Comparison of ENCODE assay signal across 8 cellular contexts in genomic region chr20:14226051-14227049, GRCh38.
A peak's percentile ranks its signal among the peaks of the same experiment; 100 is the strongest.
DNase-seq lines count a peak whose midpoint lies in the region; ATAC-seq, FAIRE-seq and TF ChIP-seq lines count a peak whose summit lies in the region.
"Not testable (repeated sequence)": the region's sequence is repeated elsewhere in the genome, so short reads cannot be mapped to it uniquely, and the experiment has no call there.

No MANE protein-coding gene starts in this region.

- TF ChIP-seq EP300 in gastroesophageal sphincter (IDR thresholded peaks at IDR 0.05): not testable (repeated sequence)

- not testable (repeated sequence) for H3K4me1 Mint-ChIP-seq in astrocyte (ENCODE audit: low read depth, unreplicated experiment)

- TF ChIP-seq CTCF in AG04449 (IDR thresholded peaks at IDR 0.05; ENCODE audit: insufficient read depth, low read length, missing control alignments); astrocyte (IDR thresholded peaks at IDR 0.05; ENCODE audit: insufficient read depth, low read depth, low read length); endothelial cell of umbilical vein (IDR thresholded peaks at IDR 0.05; ENCODE audit: extremely low read depth in 1 of 2, insufficient read depth in 1 of 2, low read depth in 1 of 2, low read length in 2 of 2); gastroesophageal sphincter (IDR thresholded peaks at IDR 0.05); lung (IDR thresholded peaks at IDR 0.05; ENCODE audit: control extremely low read depth, extremely low read depth); retinal pigment epithelial cell (conservative IDR thresholded peaks at IDR 0.05; ENCODE audit: low read depth, low read length); tibial artery (IDR thresholded peaks at IDR 0.05): not testable (repeated sequence)

- POLR2A ChIA-PET in AG04449 (lab: Yijun Ruan, JAX); endothelial cell of umbilical vein (lab: Charles Lee): not testable (repeated sequence)

- H3K4me3 ChIP-seq in AG04449 (ENCODE audit: low read depth, low read length) (peak overlapping the region; percentile 18), endothelial cell of umbilical vein (replicated peaks in 1 of 3; ENCODE audit: insufficient read depth in 1 of 3, low read depth in 1 of 3, low read length in 3 of 3) (peak overlapping the region in 1 of 3 experiments; percentile 5), gastroesophageal sphincter (peak overlapping the region; percentile 44 to 49), lung (peak overlapping the region; percentile 4), retinal pigment epithelial cell (ENCODE audit: low read length) (peak overlapping the region; percentile 27), tibial artery (peak overlapping the region; percentile 46 to 49)
- not testable (repeated sequence) for H3K4me3 ChIP-seq in astrocyte (ENCODE audit: insufficient read depth, low read depth, low read length)

- H3K4me1 ChIP-seq in astrocyte (ENCODE audit: insufficient read depth, low read length); endothelial cell of umbilical vein (ENCODE audit: control insufficient read depth, extremely low read depth, insufficient read depth, low read length); gastroesophageal sphincter; lung (ENCODE audit: control insufficient read depth in 2 of 2, insufficient read depth in 2 of 2, low read length in 2 of 2); tibial artery: not testable (repeated sequence)

- ATAC-seq in gastroesophageal sphincter; lung (ENCODE audit: insufficient read depth, low FRiP score): not testable (repeated sequence)

- not testable (repeated sequence) for H3K27ac Mint-ChIP-seq in astrocyte (ENCODE audit: unreplicated experiment)

- BruUV-seq in endothelial cell of umbilical vein (replicated peaks; lab: Mats Ljungman, UMichigan): not testable (repeated sequence)

- FAIRE-seq in astrocyte (lab: Jason Lieb, UNC); endothelial cell of umbilical vein (lab: Jason Lieb, UNC): not testable (repeated sequence)

- CTCF ChIA-PET in AG04449 (lab: Yijun Ruan, JAX): interaction anchor here (0.9 kb wide), 1 partner anchor 40 kb away, joined by 3 read pairs; no protein-coding TSS in a partner anchor
- CTCF ChIA-PET in endothelial cell of umbilical vein (lab: Charles Lee): not testable (repeated sequence)

- not testable (repeated sequence) for H3K27me3 Mint-ChIP-seq in astrocyte (ENCODE audit: low read depth, unreplicated experiment)

- not testable (repeated sequence) for H3K27me3 ChIP-seq in astrocyte (ENCODE audit: insufficient read depth, low read length); endothelial cell of umbilical vein (ENCODE audit: control insufficient read depth in 2 of 2, insufficient read depth in 2 of 2, low read length in 2 of 2); gastroesophageal sphincter; lung (ENCODE audit: control insufficient read depth, insufficient read depth); tibial artery

- H3K79me2 ChIP-seq in astrocyte (ENCODE audit: insufficient read depth, low read length); endothelial cell of umbilical vein (ENCODE audit: control insufficient read depth, insufficient read depth, low read length): not testable (repeated sequence)

- H3K9me3 Mint-ChIP-seq in astrocyte (ENCODE audit: unreplicated experiment): not testable (repeated sequence)

- not testable (repeated sequence) for H2AFZ ChIP-seq in astrocyte (ENCODE audit: low read depth, low read length)
- H2AFZ ChIP-seq in endothelial cell of umbilical vein (ENCODE audit: low read depth, low read length): peak overlapping the region; percentile 27

- H3K4me3 Mint-ChIP-seq in astrocyte (ENCODE audit: unreplicated experiment): not testable (repeated sequence)

- WGBS in gastroesophageal sphincter (ENCODE audit: low coverage in 1 of 2), 2 donors: 43 to 67% methylated on average over 1 to 2 of the region's 53 CpGs
- WGBS in lung, 2 donors: 28 to 62% methylated on average over 39 to 48 of the region's 53 CpGs

- not testable (repeated sequence) for H3K27ac ChIP-seq in astrocyte (ENCODE audit: low read depth, low read length); endothelial cell of umbilical vein (ENCODE audit: insufficient read depth, low read depth, low read length); lung (ENCODE audit: low read depth in 1 of 2, low read length in 1 of 2); tibial artery
- peak overlapping the region in 1 of 4 donors; percentile 54 for H3K27ac ChIP-seq in gastroesophageal sphincter

- peak overlapping the region; percentile 64 for H3K4me2 ChIP-seq in astrocyte (ENCODE audit: low read length)
- peak overlapping the region; percentile 12 for H3K4me2 ChIP-seq in endothelial cell of umbilical vein (ENCODE audit: insufficient read depth, low read length)

- H3K9me3 ChIP-seq in astrocyte (ENCODE audit: insufficient read depth, low read depth, low read length); endothelial cell of umbilical vein (replicated peaks; ENCODE audit: control insufficient read depth, insufficient read depth, low read length); gastroesophageal sphincter; lung (ENCODE audit: control insufficient read depth in 2 of 2, insufficient read depth in 1 of 2, low read length in 1 of 2); tibial artery: not testable (repeated sequence)

- not testable (repeated sequence) for H3K36me3 Mint-ChIP-seq in astrocyte (ENCODE audit: low read depth, unreplicated experiment)

- not testable (repeated sequence) for H3K36me3 ChIP-seq in astrocyte (ENCODE audit: insufficient read depth, low read length); endothelial cell of umbilical vein (ENCODE audit: control insufficient read depth in 2 of 2, extremely low read depth in 1 of 2, insufficient read depth in 2 of 2, low read length in 2 of 2); gastroesophageal sphincter; lung (ENCODE audit: control insufficient read depth in 2 of 2, insufficient read depth in 2 of 2, low read length in 2 of 2); tibial artery

- intact Hi-C loops in endothelial cell of umbilical vein (cut with micrococcal nuclease); tibial artery (cut with DNase I; ENCODE audit: low total_unique reads): not testable (repeated sequence)

- not testable (repeated sequence) for H4K20me1 ChIP-seq in astrocyte (ENCODE audit: insufficient read depth, low read length); endothelial cell of umbilical vein (replicated peaks; ENCODE audit: control insufficient read depth, extremely low read depth, insufficient read depth, low read length)

- DNase-seq in AG04449 (ENCODE audit: low read depth, low spot score); astrocyte (ENCODE audit: low read depth); endothelial cell of umbilical vein (ENCODE audit: low read depth, low spot score); lung (ENCODE audit: low spot score); retinal pigment epithelial cell (ENCODE audit: low read depth); tibial artery: not testable (repeated sequence)
- DNase-seq in NCI-H1417 (lab: John Stamatoyannopoulos, UW): peak in 2 of 3 experiments; percentile 23 to 54

- dilution Hi-C loops in endothelial cell of umbilical vein (cut with MboI; ENCODE audit: extremely low pct_ligation_motif_present, low sequenced_read_pairs): not testable (repeated sequence)

- not testable (repeated sequence) for H3K9me1 ChIP-seq in endothelial cell of umbilical vein (replicated peaks; ENCODE audit: control insufficient read depth, extremely low read depth, insufficient read depth, low read length)

- not testable (repeated sequence) for H3K9ac ChIP-seq in astrocyte (ENCODE audit: low read length); endothelial cell of umbilical vein (replicated peaks; ENCODE audit: extremely low read depth, insufficient read depth, low read length)

- not testable (repeated sequence) for TF ChIP-seq POLR2A in endothelial cell of umbilical vein (IDR thresholded peaks at IDR 0.05; ENCODE audit: low read depth, low read length); gastroesophageal sphincter (IDR thresholded peaks at IDR 0.05)
